2 cellular contexts compared by ENCODE assay signal in genomic region chr12:54356951-54357356, GRCh38.
A peak's percentile ranks its signal among the peaks of the same experiment; 100 is the strongest.
TF ChIP-seq lines count a peak whose summit lies in the region.

No MANE protein-coding gene starts in this region.

TF ChIP-seq in HEK293, 187 proteins besides CTCF, POLR2A, EP300 and RAD21 (continued from another document):
- TF ChIP-seq ZBTB26 (tag by site-specific recombination; optimal IDR thresholded peaks at IDR 0.05) (no peak), MZF1 (tag by site-specific recombination; IDR thresholded peaks at IDR 0.05; ENCODE audit: borderline replicate concordance) (0 out of 2 replicates have a peak, but pooled peaks have one; percentile 43), ZNF426 (tag by site-specific recombination; IDR thresholded peaks at IDR 0.05) (no peak), ZNF140 (tag by site-specific recombination; IDR thresholded peaks at IDR 0.05) (no peak), ZNF341 (tag by site-specific recombination; IDR thresholded peaks at IDR 0.05; ENCODE audit: low read depth) (peak; percentile 65)

TF ChIP-seq in WTC11, 78 proteins besides CTCF, POLR2A, EP300 and RAD21 (continued from another document):
- TF ChIP-seq FOXP4 (CRISPR knock-in tag; IDR thresholded peaks at IDR 0.05) = no peak
- TF ChIP-seq ATF6 (CRISPR knock-in tag; IDR thresholded peaks at IDR 0.05) = no peak
- no peak for TF ChIP-seq PRRX2 (CRISPR knock-in tag; IDR thresholded peaks at IDR 0.05)
TF ChIP-seq in WTC11: peak in this region for 0.
